In the genomic region with DNA sequence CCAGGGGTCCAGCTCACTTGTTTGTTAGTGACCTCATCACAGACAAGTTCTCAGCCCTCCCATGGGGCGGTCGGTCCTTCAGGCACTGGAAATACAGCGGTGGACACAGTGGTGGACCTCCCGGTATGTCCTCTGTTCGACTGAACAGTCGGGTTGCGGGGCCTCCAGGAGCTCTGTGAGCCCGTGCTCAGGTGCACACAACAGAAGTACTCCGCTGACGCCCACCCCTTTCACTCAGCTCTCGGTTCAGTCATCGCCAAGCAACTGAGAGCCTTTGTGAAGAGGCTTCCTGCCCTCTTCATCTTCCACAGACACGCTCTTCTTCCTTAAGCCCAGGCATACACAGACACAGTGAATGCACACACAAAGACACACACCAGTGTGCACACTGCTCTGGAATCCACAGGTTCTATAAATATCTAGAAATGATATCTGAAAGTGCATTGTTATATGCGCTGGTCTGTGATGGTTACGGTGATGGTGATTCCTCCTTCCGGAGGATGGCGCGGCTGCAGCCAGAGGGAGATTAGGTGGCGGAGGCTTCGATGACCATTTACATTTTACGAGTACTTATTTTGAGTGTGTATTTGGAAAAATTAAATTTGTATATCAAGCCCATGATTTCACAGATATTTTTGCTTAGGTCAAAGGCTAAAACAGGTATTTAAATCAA, we compare ENCODE assay signal across 1 cellular context.
TF ChIP-seq lines count a peak whose summit lies in the region.

No MANE protein-coding gene starts in this region.

TF ChIP-seq in HepG2, 621 proteins besides CTCF, POLR2A, EP300 and RAD21 (continued from another document):
- no peak for TF ChIP-seq ISX (CRISPR knock-in tag; conservative IDR thresholded peaks at IDR 0.05)
- TF ChIP-seq ZBTB7B (CRISPR knock-in tag; IDR thresholded peaks at IDR 0.05) = no peak
- TF ChIP-seq, protein P1, sequence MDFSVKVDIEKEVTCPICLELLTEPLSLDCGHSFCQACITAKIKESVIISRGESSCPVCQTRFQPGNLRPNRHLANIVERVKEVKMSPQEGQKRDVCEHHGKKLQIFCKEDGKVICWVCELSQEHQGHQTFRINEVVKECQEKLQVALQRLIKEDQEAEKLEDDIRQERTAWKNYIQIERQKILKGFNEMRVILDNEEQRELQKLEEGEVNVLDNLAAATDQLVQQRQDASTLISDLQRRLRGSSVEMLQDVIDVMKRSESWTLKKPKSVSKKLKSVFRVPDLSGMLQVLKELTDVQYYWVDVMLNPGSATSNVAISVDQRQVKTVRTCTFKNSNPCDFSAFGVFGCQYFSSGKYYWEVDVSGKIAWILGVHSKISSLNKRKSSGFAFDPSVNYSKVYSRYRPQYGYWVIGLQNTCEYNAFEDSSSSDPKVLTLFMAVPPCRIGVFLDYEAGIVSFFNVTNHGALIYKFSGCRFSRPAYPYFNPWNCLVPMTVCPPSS (IDR thresholded peaks at IDR 0.05) = no peak
- no peak for TF ChIP-seq MEIS2 (CRISPR knock-in tag; IDR thresholded peaks at IDR 0.05)
- no peak for TF ChIP-seq ZNF891 (CRISPR knock-in tag; IDR thresholded peaks at IDR 0.05)
- no peak for TF ChIP-seq DMTF1 (CRISPR knock-in tag; IDR thresholded peaks at IDR 0.05)
- no peak for TF ChIP-seq PRPF4 (IDR thresholded peaks at IDR 0.05; ENCODE audit: low read depth, low read length, poor library complexity, severe bottlenecking)
TF ChIP-seq in HepG2: peak in this region for 0.
